25 cellular contexts compared by ENCODE assay signal in genomic region chr1:89616844-89617627, GRCh38. TPM values are rescaled to one million over a fixed set of nuclear protein-coding genes. Genes with fewer than 3 reads are reported as not detected.
DNase-seq lines count a peak whose midpoint lies in the region; ATAC-seq lines count a peak whose summit lies in the region.
"Had no signal": no experiment of that assay in that cellular context is flagged by ENCODE, and none has a peak within 500 bp of the region (broad histone marks: within the 10 kb centered on the region; RNA-seq: fewer than 3 reads in every experiment).

No MANE protein-coding gene starts in this region.

- peaks cover 84% of the 10 kb centered on the region for H3K4me1 Mint-ChIP-seq in activated naive CD4-positive, alpha-beta T cell treated with anti-CD3 and anti-CD28 coated beads, Interleukin-2, amount 50 U/mL, for 24 hours
- H3K4me1 Mint-ChIP-seq in activated naive CD8-positive, alpha-beta T cell treated with anti-CD3 and anti-CD28 coated beads, Interleukin-2, amount 10 ng/mL, durations not matched to agents 7 days and 5 days: peaks cover 35% of the 10 kb centered on the region
- H3K4me1 Mint-ChIP-seq: stimulated activated memory B cell treated with anti-CD40 and anti-IgM and Interleukin-4, amounts not matched to agents 10 μg/mL and 1 μg/mL and 100 μg/mL, for 72 hours had no signal

- no peak overlapping the region for H3K4me3 Mint-ChIP-seq in activated naive CD4-positive, alpha-beta T cell treated with anti-CD3 and anti-CD28 coated beads, Interleukin-2, amount 50 U/mL, for 24 hours
- no peak overlapping the region for H3K4me3 Mint-ChIP-seq in activated naive CD8-positive, alpha-beta T cell treated with anti-CD3 and anti-CD28 coated beads, Interleukin-2, amount 10 ng/mL, durations not matched to agents 7 days and 5 days
- H3K4me3 Mint-ChIP-seq: activated CD8-positive, alpha-beta T cell treated with anti-CD3 and anti-CD28 coated beads for 36 hours; natural killer cell; stimulated activated memory B cell treated with anti-CD40 and anti-IgM and Interleukin-4, amounts not matched to agents 10 μg/mL and 1 μg/mL and 100 μg/mL, for 72 hours; T-helper 1 cell treated with Interleukin-12 subunit alpha and Interleukin-12 subunit beta and Interleukin-4 antibody, amounts not matched to agents 30 μg/mL and 1 μg/mL, for 36 hours had no signal

- peak overlapping the region; percentile 64 for H3K27ac Mint-ChIP-seq in activated naive CD4-positive, alpha-beta T cell treated with anti-CD3 and anti-CD28 coated beads, Interleukin-2, amount 50 U/mL, for 24 hours
- peak overlapping the region; percentile 37 for H3K27ac Mint-ChIP-seq in activated naive CD8-positive, alpha-beta T cell treated with anti-CD3 and anti-CD28 coated beads, Interleukin-2, amount 10 ng/mL, durations not matched to agents 7 days and 5 days
- H3K27ac Mint-ChIP-seq: activated CD8-positive, alpha-beta T cell treated with anti-CD3 and anti-CD28 coated beads for 36 hours; natural killer cell; stimulated activated memory B cell treated with anti-CD40 and anti-IgM and Interleukin-4, amounts not matched to agents 10 μg/mL and 1 μg/mL and 100 μg/mL, for 72 hours; T-helper 1 cell treated with Interleukin-12 subunit alpha and Interleukin-12 subunit beta and Interleukin-4 antibody, amounts not matched to agents 30 μg/mL and 1 μg/mL, for 36 hours had no signal

- intact Hi-C loops in left cardiac atrium (cut with DNase I): no loop called here

- no peaks in the 10 kb centered on the region for H3K27me3 Mint-ChIP-seq in activated naive CD4-positive, alpha-beta T cell treated with anti-CD3 and anti-CD28 coated beads, Interleukin-2, amount 50 U/mL, for 24 hours
- no peaks in the 10 kb centered on the region for H3K27me3 Mint-ChIP-seq in activated naive CD8-positive, alpha-beta T cell treated with anti-CD3 and anti-CD28 coated beads, Interleukin-2, amount 10 ng/mL, durations not matched to agents 7 days and 5 days
- H3K27me3 Mint-ChIP-seq: activated CD8-positive, alpha-beta T cell treated with anti-CD3 and anti-CD28 coated beads for 36 hours; stimulated activated memory B cell treated with anti-CD40 and anti-IgM and Interleukin-4, amounts not matched to agents 10 μg/mL and 1 μg/mL and 100 μg/mL, for 72 hours had no signal

- POLR2A ChIA-PET in activated naive CD8-positive, alpha-beta T cell treated with anti-CD3 and anti-CD28 coated beads, Interleukin-2, amount 10 ng/mL, durations not matched to agents 7 days and 5 days (lab: Charles Lee): no interaction called here

- no peak for DNase-seq in activated naive CD4-positive, alpha-beta T cell treated with Interleukin-2 at 50 U/mL for 16 hours
- no peak for DNase-seq in activated naive CD8-positive, alpha-beta T cell treated with anti-CD3 and anti-CD28 coated beads, Interleukin-2, amount 10 ng/mL, durations not matched to agents 7 days and 5 days
- DNase-seq in left cardiac atrium (no peak), substantia nigra (lab: John Stamatoyannopoulos, UW) (no peak), NCI-H2029 (lab: John Stamatoyannopoulos, UW) (no peak), hypothalamus (lab: John Stamatoyannopoulos, UW) (no peak)
- DNase-seq in stimulated activated CD4-positive, alpha-beta T cell treated with anti-CD3 and anti-CD28 coated beads, Interleukin-1b, Interleukin-23, amount 100 ng/mL, for 48 hours: no peak
- DNase-seq: activated CD8-positive, alpha-beta T cell treated with anti-CD3 and anti-CD28 coated beads for 36 hours; activated gamma-delta T cell treated with Interleukin-2 at 50 U/mL for 16 hours; amygdala; C1 segment of cervical spinal cord; cortex of kidney; natural killer cell; NCI-H146; NCI-H510A treated with DMSO at 0.1 percent for 48 hours; NK-92 treated with Interleukin-12 subunit alpha and Interleukin-12 subunit beta, amount 100 ng/mL, for 24 hours; stimulated activated CD4-positive, alpha-beta T cell treated with anti-CD3 and anti-CD28 coated beads, Interleukin-2, amount 100 ng/mL, for 48 hours; thyroid gland had no signal

- peaks cover 10% of the 10 kb centered on the region for H3K9me3 Mint-ChIP-seq in activated naive CD4-positive, alpha-beta T cell treated with anti-CD3 and anti-CD28 coated beads, Interleukin-2, amount 50 U/mL, for 24 hours
- H3K9me3 Mint-ChIP-seq in activated naive CD8-positive, alpha-beta T cell treated with anti-CD3 and anti-CD28 coated beads, Interleukin-2, amount 10 ng/mL, durations not matched to agents 7 days and 5 days: peaks cover 17% of the 10 kb centered on the region
- H3K9me3 Mint-ChIP-seq: natural killer cell had no signal

- no peak for ATAC-seq in activated naive CD8-positive, alpha-beta T cell treated with anti-CD3 and anti-CD28 coated beads, Interleukin-2, amount 10 ng/mL, durations not matched to agents 7 days and 5 days (ENCODE audit: low read depth)
- ATAC-seq in left cardiac atrium: peak; percentile 26 to 45
- ATAC-seq: activated CD8-positive, alpha-beta T cell treated with anti-CD3 and anti-CD28 coated beads for 36 hours; left lobe of liver; natural killer cell; stimulated activated memory B cell treated with anti-CD40 and anti-IgM and Interleukin-4, amounts not matched to agents 10 μg/mL and 1 μg/mL and 100 μg/mL, for 72 hours had no signal

- H3K27ac ChIP-seq in substantia nigra (ENCODE audit: low read depth, low read length, poor library complexity, severe bottlenecking): peak overlapping the region; percentile 5
- H3K27ac ChIP-seq: cardiac muscle cell, KMS-11, thyroid gland, VCaP had no signal

- peaks cover 29% of the 10 kb centered on the region for H3K36me3 Mint-ChIP-seq in activated naive CD4-positive, alpha-beta T cell treated with anti-CD3 and anti-CD28 coated beads, Interleukin-2, amount 50 U/mL, for 24 hours
- H3K36me3 Mint-ChIP-seq in activated naive CD8-positive, alpha-beta T cell treated with anti-CD3 and anti-CD28 coated beads, Interleukin-2, amount 10 ng/mL, durations not matched to agents 7 days and 5 days: peaks cover 43% of the 10 kb centered on the region
- H3K36me3 Mint-ChIP-seq: natural killer cell had no signal

RNA-seq across cellular contexts. Expression of gene LRRC8C, which starts 15.9 kb away (rescaled TPM):
- total RNA-seq in activated naive CD8-positive, alpha-beta T cell treated with anti-CD3 and anti-CD28 coated beads, Interleukin-2, amount 10 ng/mL, durations not matched to agents 7 days and 5 days: 10 to 100 TPM; 38.2 to 41.8 TPM
- 10 to 100 TPM in 1 of 2 donors, 1 to 10 TPM in 1; 8.4 to 14.4 TPM for total RNA-seq in left cardiac atrium
